21 cellular contexts compared by ENCODE assay signal in the genomic region with DNA sequence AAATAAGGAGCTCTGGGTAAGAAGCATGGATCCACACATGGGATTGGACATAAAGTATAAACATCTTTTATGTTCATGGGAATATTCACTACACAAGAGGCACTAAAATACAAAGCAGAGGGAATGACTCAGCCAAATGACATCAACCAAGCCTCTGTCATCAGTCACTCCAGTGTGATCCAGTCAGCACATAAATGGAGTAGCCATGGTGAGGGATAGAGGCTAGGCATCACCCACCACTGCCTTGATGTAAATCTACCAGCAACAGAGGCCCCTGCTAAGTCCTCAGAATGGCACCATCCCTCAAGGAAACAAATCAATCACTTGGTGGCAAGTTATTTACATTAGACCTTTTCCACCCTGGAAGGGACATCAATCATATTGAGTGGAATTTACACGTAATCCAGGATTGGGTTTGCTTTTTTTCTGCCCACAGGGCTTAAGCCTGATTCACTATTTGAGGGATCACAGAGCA. TPM values are rescaled to one million over a fixed set of nuclear protein-coding genes. Genes with fewer than 3 reads are reported as not detected.
DNase-seq lines count a peak whose midpoint lies in the region; ATAC-seq, FAIRE-seq and TF ChIP-seq lines count a peak whose summit lies in the region.
"Had no signal": no experiment of that assay in that cellular context is flagged by ENCODE, and none has a peak within 500 bp of the region (broad histone marks: within the 10 kb centered on the region; RNA-seq: fewer than 3 reads in every experiment).

No MANE protein-coding gene starts in this region.

- CTCF ChIA-PET in naive thymus-derived CD4-positive, alpha-beta T cell (lab: Charles Lee): no interaction called here

- no peaks in the 10 kb centered on the region for H3K9me3 Mint-ChIP-seq in naive thymus-derived CD4-positive, alpha-beta T cell
- H3K9me3 Mint-ChIP-seq: CD8-positive, alpha-beta T cell; endodermal cell had no signal

- peak; percentile 23 for FAIRE-seq in bronchial epithelial cell (lab: Jason Lieb, UNC)
- FAIRE-seq: urothelium cell line had no signal

- intact Hi-C loops in naive thymus-derived CD4-positive, alpha-beta T cell (cut with micrococcal nuclease): no loop called here
- intact Hi-C loops in ovary (cut with DNase I): no loop called here

- peak; percentile 32 for ATAC-seq in naive thymus-derived CD4-positive, alpha-beta T cell
- no peak for ATAC-seq in HG02642 (IDR thresholded peaks at IDR 0.05; ENCODE audit: poor library complexity, unreplicated experiment)
- ATAC-seq: CD8-positive, alpha-beta T cell; heart right ventricle; natural killer cell had no signal

- H3K27me3 Mint-ChIP-seq in naive thymus-derived CD4-positive, alpha-beta T cell: peaks cover 0 to 11% (median 6%) of the 10 kb centered on the region in 5 donors
- H3K27me3 Mint-ChIP-seq: brain had no signal

- H3K27ac Mint-ChIP-seq in naive thymus-derived CD4-positive, alpha-beta T cell: no peak overlapping the region
- H3K27ac Mint-ChIP-seq: CD8-positive, alpha-beta T cell; endodermal cell; natural killer cell had no signal

- H3K4me1 Mint-ChIP-seq in naive thymus-derived CD4-positive, alpha-beta T cell: no peaks in the 10 kb centered on the region
- H3K4me1 Mint-ChIP-seq: endodermal cell, natural killer cell had no signal

- H3K36me3 ChIP-seq in bronchial epithelial cell (ENCODE audit: control insufficient read depth, insufficient read depth, low read length): no peaks in the 10 kb centered on the region
- H3K36me3 ChIP-seq in naive thymus-derived CD4-positive, alpha-beta T cell (ENCODE audit: control insufficient read depth in 2 of 3, insufficient read depth in 3 of 3, low read length in 3 of 3): no peaks in the 10 kb centered on the region
- no peaks in the 10 kb centered on the region for H3K36me3 ChIP-seq in ovary
- H3K36me3 ChIP-seq: HAP-1, heart right ventricle had no signal

- TF ChIP-seq CTCF in bronchial epithelial cell (IDR thresholded peaks at IDR 0.05; ENCODE audit: insufficient read depth, low read length, severe bottlenecking) (no peak), ovary (IDR thresholded peaks at IDR 0.05) (no peak)

- H3K4me1 ChIP-seq in naive thymus-derived CD4-positive, alpha-beta T cell (ENCODE audit: control insufficient read depth in 2 of 2, insufficient read depth in 2 of 2, low read length in 2 of 2): no peaks in the 10 kb centered on the region
- no peaks in the 10 kb centered on the region for H3K4me1 ChIP-seq in ovary (ENCODE audit: insufficient read depth)
- H3K4me1 ChIP-seq: HAP-1, heart right ventricle had no signal

- H3K27ac ChIP-seq in naive thymus-derived CD4-positive, alpha-beta T cell (ENCODE audit: low read depth, low read length): no peak overlapping the region
- no peak overlapping the region for H3K27ac ChIP-seq in ovary
- H3K27ac ChIP-seq: heart right ventricle had no signal

- no peaks in the 10 kb centered on the region for H3K36me3 Mint-ChIP-seq in naive thymus-derived CD4-positive, alpha-beta T cell
- H3K36me3 Mint-ChIP-seq: CD8-positive, alpha-beta T cell; natural killer cell had no signal

- no peaks in the 10 kb centered on the region for H3K9me3 ChIP-seq in naive thymus-derived CD4-positive, alpha-beta T cell (ENCODE audit: control insufficient read depth in 2 of 3, low read length in 3 of 3)
- H3K9me3 ChIP-seq in ovary: no peaks in the 10 kb centered on the region
- H3K9me3 ChIP-seq: HAP-1 had no signal

- POLR2A ChIA-PET in naive thymus-derived CD4-positive, alpha-beta T cell (lab: Charles Lee): no interaction called here

- no peak overlapping the region for H3K4me3 Mint-ChIP-seq in naive thymus-derived CD4-positive, alpha-beta T cell
- H3K4me3 Mint-ChIP-seq: brain; CD8-positive, alpha-beta T cell; endodermal cell; natural killer cell had no signal

- DNase-seq in EL (peak; percentile 68), NCI-H226 (peak; percentile 33), bronchial epithelial cell (ENCODE audit: low read depth) (peak; percentile 33), ovary (no peak), D341Med (ENCODE audit: low spot score) (no peak), NCI-H524 (lab: John Stamatoyannopoulos, UW) (no peak)
- no peak for DNase-seq in naive thymus-derived CD4-positive, alpha-beta T cell
- DNase-seq: activated gamma-delta T cell treated with Interleukin-2 at 50 U/mL for 16 hours; CD8-positive, alpha-beta T cell; endodermal cell; heart right ventricle; MM.1S; natural killer cell; NK-92 treated with Interleukin-12 subunit alpha and Interleukin-12 subunit beta, amount 100 ng/mL, for 24 hours; retina; stimulated activated CD4-positive, alpha-beta T cell treated with anti-CD3 and anti-CD28 coated beads, Interleukin-2, amount 100 ng/mL, for 48 hours had no signal

- 21 to 41% (median 36%) methylated on average over 1 of the region's 1 CpG for WGBS in ovary, 3 donors

- no peak for TF ChIP-seq POLR2A in ovary (IDR thresholded peaks at IDR 0.05)

- H3K27me3 ChIP-seq in bronchial epithelial cell (ENCODE audit: control insufficient read depth, insufficient read depth, low read length) (no peaks in the 10 kb centered on the region), ovary (no peaks in the 10 kb centered on the region)
- H3K27me3 ChIP-seq in naive thymus-derived CD4-positive, alpha-beta T cell (ENCODE audit: control insufficient read depth in 2 of 2, insufficient read depth in 2 of 2, low read length in 2 of 2): no peaks in the 10 kb centered on the region
- H3K27me3 ChIP-seq: heart right ventricle had no signal

- no peak for TF ChIP-seq EP300 in ovary (IDR thresholded peaks at IDR 0.05)

- H3K4me3 ChIP-seq in bronchial epithelial cell (ENCODE audit: low read depth, low read length) (no peak overlapping the region), ovary (no peak overlapping the region)
- no peak overlapping the region for H3K4me3 ChIP-seq in naive thymus-derived CD4-positive, alpha-beta T cell (ENCODE audit: low read length)
- H3K4me3 ChIP-seq: HAP-1, heart right ventricle had no signal

RNA-seq across cellular contexts. Expression of a gene that starts 27.3 kb away (rescaled TPM):
- total RNA-seq in bronchial epithelial cell: 0.64 and 1.3 TPM in 2 replicates
- under 1 TPM in 2 of 5 experiments, not detected in 3; 0.22 to 0.48 TPM for total RNA-seq in naive thymus-derived CD4-positive, alpha-beta T cell
- not detected for polyA plus RNA-seq in naive thymus-derived CD4-positive, alpha-beta T cell
- 1 to 10 TPM in 5 of 7 donors, under 1 TPM in 1, not detected in 1; 0.23 to 4.6 (median 1.9) TPM for total RNA-seq in ovary
- polyA plus RNA-seq in ovary: 1 to 10 TPM in 1 of 2 donors, under 1 TPM in 1; 0.48 to 1.3 TPM
- total RNA-seq: activated CD8-positive, alpha-beta memory T cell treated with anti-CD3 and anti-CD28 coated beads for 36 hours; CD8-positive, alpha-beta T cell had no signal

RNA-seq across cellular contexts. Expression of a gene that starts 39.3 kb away (rescaled TPM):
- 0.90 and 4.2 TPM in 2 replicates for total RNA-seq in bronchial epithelial cell
- total RNA-seq in naive thymus-derived CD4-positive, alpha-beta T cell: 1 to 10 TPM in 2 of 5 experiments, under 1 TPM in 3; 0.15 to 8.7 (median 0.57) TPM
- under 1 TPM in 1 of 2 donors, not detected in 1; 0.21 TPM for polyA plus RNA-seq in naive thymus-derived CD4-positive, alpha-beta T cell
- 1 to 10 TPM in 5 of 7 donors, under 1 TPM in 1, not detected in 1; 0.61 to 2.3 (median 1.6) TPM for total RNA-seq in ovary
- polyA plus RNA-seq in ovary: 1 to 10 TPM; 2.9 to 3.0 TPM
- total RNA-seq: activated CD8-positive, alpha-beta memory T cell treated with anti-CD3 and anti-CD28 coated beads for 36 hours; CD8-positive, alpha-beta T cell had no signal

Comparison
In these comparisons a context has a peak if more than half of its experiments do, and no peak if none do; other contexts are left out.
1. DNase-seq: peak in EL (single experiment), NCI-H226 (single experiment) and bronchial epithelial cell (single experiment); none in naive thymus-derived CD4-positive, alpha-beta T cell (0 of 9), ovary (0 of 5), D341Med (single experiment) and NCI-H524 (0 of 2).